21 cellular contexts compared by ENCODE assay signal in the genomic region with DNA sequence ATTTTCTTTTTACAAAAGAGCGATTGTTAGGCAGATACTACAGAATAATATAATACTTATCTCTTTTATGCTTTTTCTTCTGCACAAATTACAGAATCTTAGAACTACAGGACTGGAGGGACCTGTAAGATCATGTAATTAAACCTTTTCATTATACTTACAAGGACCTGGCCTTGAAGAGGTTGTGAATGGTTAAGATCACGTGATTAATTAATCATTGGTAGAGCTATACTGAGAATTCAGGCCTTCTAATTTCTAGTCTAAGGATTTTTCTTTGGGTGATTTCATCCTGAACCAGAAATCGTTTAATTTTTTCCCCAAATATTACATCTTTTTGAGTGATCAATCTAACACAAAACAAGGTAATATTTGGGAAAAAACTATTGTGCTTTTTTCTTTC.
DNase-seq lines count a peak whose midpoint lies in the region; ATAC-seq, FAIRE-seq and TF ChIP-seq lines count a peak whose summit lies in the region.
"Had no signal": no experiment of that assay in that cellular context is flagged by ENCODE, and none has a peak within 500 bp of the region (broad histone marks: within the 10 kb centered on the region; RNA-seq: fewer than 3 reads in every experiment).

No MANE protein-coding gene starts in this region.

- no peak for TF ChIP-seq EP300 in SK-N-SH (IDR thresholded peaks at IDR 0.05; ENCODE audit: borderline replicate concordance in 1 of 2, low read depth in 1 of 2, low read length in 1 of 2)
- no peak for TF ChIP-seq EP300 in GM12878 (IDR thresholded peaks at IDR 0.05; ENCODE audit: borderline replicate concordance in 1 of 2, control insufficient read depth in 1 of 2, low read depth in 2 of 2, low read length in 2 of 2)

- H3K4me1 Mint-ChIP-seq in activated CD8-positive, alpha-beta memory T cell treated with anti-CD3 and anti-CD28 coated beads, Interleukin-2, amount 10 ng/mL, durations not matched to agents 7 days and 5 days = no peaks in the 10 kb centered on the region
- H3K4me1 Mint-ChIP-seq: GM23338 had no signal

- H3K36me3 Mint-ChIP-seq in activated CD8-positive, alpha-beta memory T cell treated with anti-CD3 and anti-CD28 coated beads, Interleukin-2, amount 10 ng/mL, durations not matched to agents 7 days and 5 days = no peaks in the 10 kb centered on the region

- H3K9me3 Mint-ChIP-seq in activated CD8-positive, alpha-beta memory T cell treated with anti-CD3 and anti-CD28 coated beads, Interleukin-2, amount 10 ng/mL, durations not matched to agents 7 days and 5 days (ENCODE audit: low read depth) = no peaks in the 10 kb centered on the region
- H3K9me3 Mint-ChIP-seq: CD4-positive, alpha-beta T cell; GM23338 had no signal

- in situ Hi-C loops in GM12878 (cut with MboI) = no loop called here

- H3K9me2 ChIP-seq in SK-N-SH = no peaks in the 10 kb centered on the region; the same call in 1 of the 2 replicates

- H3K9me3 ChIP-seq in SK-N-SH = no peaks in the 10 kb centered on the region
- H3K9me3 ChIP-seq in GM12878 (replicated peaks; ENCODE audit: control insufficient read depth, insufficient read depth, low read length) = no peaks in the 10 kb centered on the region
- H3K9me3 ChIP-seq: Caco-2 had no signal

- H3K4me2 ChIP-seq in SK-N-SH (no peak overlapping the region), GM12878 (ENCODE audit: control insufficient read depth, insufficient read depth) (no peak overlapping the region)
- H3K4me2 ChIP-seq: GM23338 had no signal

- intact Hi-C loops in GM12878 (cut with micrococcal nuclease; ENCODE audit: unreplicated experiment) = no loop called here
- intact Hi-C loops in left ventricle myocardium superior (cut with micrococcal nuclease) = no loop called here

- BruUV-seq in GM12878 (replicated peaks; lab: Mats Ljungman, UMichigan) = no TSS peak

- SMC1A ChIA-PET in GM12878 (lab: Charles Lee; ENCODE audit: uncharacterized antibody, unreplicated experiment) = interaction anchor here (0.9 to 1.6 kb wide), 2 partner anchors 14 to 540 kb away, joined by 3 to 4 read pairs; no protein-coding TSS in a partner anchor

- FAIRE-seq in GM12878 (lab: Jason Lieb, UNC) = no peak
- FAIRE-seq: D721Med, G401.6, GM12892, GM18507, H54, HepG2 had no signal

- no peak for DNase-seq in SK-N-SH
- DNase-seq in GM12878 (ENCODE audit: low read depth, low spot score) = no peak
- DNase-seq in left kidney (ENCODE audit: low read depth, low spot score) = peak; percentile 7
- DNase-seq in activated CD8-positive, alpha-beta memory T cell treated with anti-CD3 and anti-CD28 coated beads, Interleukin-2, amount 10 ng/mL, durations not matched to agents 7 days and 5 days = no peak
- no peak for DNase-seq in left ventricle myocardium superior
- DNase-seq in NOMO-1 (lab: John Stamatoyannopoulos, UW; ENCODE audit: unreplicated experiment in 2 of 2) = no peak
- DNase-seq in foreskin melanocyte = no peak
- DNase-seq: AML-193; Caco-2; CD4-positive, alpha-beta T cell; HCEC 1CT had no signal

- H3K27ac Mint-ChIP-seq in activated CD8-positive, alpha-beta memory T cell treated with anti-CD3 and anti-CD28 coated beads, Interleukin-2, amount 10 ng/mL, durations not matched to agents 7 days and 5 days = no peak overlapping the region
- H3K27ac Mint-ChIP-seq: CD4-positive, alpha-beta T cell had no signal

- H3K36me3 ChIP-seq in SK-N-SH (replicated peaks in 1 of 2; ENCODE audit: control insufficient read depth in 1 of 2, insufficient read depth in 2 of 2, low read length in 1 of 2) = no peaks in the 10 kb centered on the region
- no peaks in the 10 kb centered on the region for H3K36me3 ChIP-seq in GM12878 (ENCODE audit: control insufficient read depth in 2 of 2, insufficient read depth in 2 of 2, low read length in 1 of 2)

- H3K27me3 ChIP-seq in SK-N-SH (ENCODE audit: insufficient read depth) (no peaks in the 10 kb centered on the region), GM12878 (replicated peaks in 1 of 2; ENCODE audit: control insufficient read depth in 2 of 2, insufficient read depth in 2 of 2, low read length in 1 of 2) (no peaks in the 10 kb centered on the region)

- RAD21 ChIA-PET in GM12878 (lab: Charles Lee; ENCODE audit: unreplicated experiment) = no interaction called here

- CTCF ChIA-PET in SK-N-SH (lab: Yijun Ruan, JAX) (interaction anchor here (0.9 to 1.5 kb wide), 3 partner anchors 10 to 70 kb away, joined by 3 to 5 read pairs (median 3); no protein-coding TSS in a partner anchor), GM12878 (lab: Yijun Ruan, JAX) (no interaction called here)
- CTCF ChIA-PET in activated CD8-positive, alpha-beta memory T cell treated with anti-CD3 and anti-CD28 coated beads, Interleukin-2, amount 10 ng/mL, durations not matched to agents 7 days and 5 days (lab: Charles Lee) = no interaction called here

- peak overlapping the region; percentile 55 for H2AFZ ChIP-seq in SK-N-SH (ENCODE audit: low read depth)
- H2AFZ ChIP-seq in GM12878 (ENCODE audit: control insufficient read depth, low read depth, low read length) = no peak overlapping the region
- H2AFZ ChIP-seq: GM23338 had no signal

- H4K20me1 ChIP-seq in SK-N-SH (ENCODE audit: insufficient read depth) (no peaks in the 10 kb centered on the region), GM12878 (ENCODE audit: control insufficient read depth, insufficient read depth) (no peaks in the 10 kb centered on the region)

- no peak overlapping the region for H3K4me3 ChIP-seq in SK-N-SH (ENCODE audit: low read depth in 2 of 2, low read length in 1 of 2)
- H3K4me3 ChIP-seq in GM12878 = no peak overlapping the region
- H3K4me3 ChIP-seq: GM23338 had no signal

- TF ChIP-seq RAD21 in SK-N-SH (IDR thresholded peaks at IDR 0.05; ENCODE audit: low read length) (no peak), GM12878 (IDR thresholded peaks at IDR 0.05; ENCODE audit: insufficient read depth, low read depth, low read length) (no peak)

- H3F3A ChIP-seq in SK-N-SH (replicated peaks; ENCODE audit: insufficient read depth) = no peaks in the 10 kb centered on the region

- H3K4me1 ChIP-seq in SK-N-SH (ENCODE audit: control insufficient read depth in 1 of 2, insufficient read depth in 2 of 2, low read depth in 1 of 2, low read length in 1 of 2) (peaks cover 0 to 5% of the 10 kb centered on the region in 2 experiments; a peak in 2 of 4 replicates), GM12878 (ENCODE audit: control insufficient read depth, insufficient read depth, low read length) (no peaks in the 10 kb centered on the region)

- no peak for ATAC-seq in SK-N-SH treated with all-trans-retinoic acid at 6 μM for 48 hours
- no peak for ATAC-seq in GM12878
- no peak for ATAC-seq in activated CD8-positive, alpha-beta memory T cell treated with anti-CD3 and anti-CD28 coated beads, Interleukin-2, amount 10 ng/mL, durations not matched to agents 7 days and 5 days
- no peak for ATAC-seq in left ventricle myocardium superior
- ATAC-seq: GM23338, HepG2 had no signal

- no peaks in the 10 kb centered on the region for H3K79me2 ChIP-seq in SK-N-SH (ENCODE audit: insufficient read depth)
- H3K79me2 ChIP-seq in GM12878 (ENCODE audit: control insufficient read depth, insufficient read depth, low read length) = no peaks in the 10 kb centered on the region

- TF ChIP-seq POLR2A in GM12878 (IDR thresholded peaks at IDR 0.05; ENCODE audit: low read depth, low read length) = no peak

- no peak overlapping the region for H3K4me3 Mint-ChIP-seq in activated CD8-positive, alpha-beta memory T cell treated with anti-CD3 and anti-CD28 coated beads, Interleukin-2, amount 10 ng/mL, durations not matched to agents 7 days and 5 days
- H3K4me3 Mint-ChIP-seq: CD4-positive, alpha-beta T cell; GM23338 had no signal

- H3K9ac ChIP-seq in SK-N-SH (no peak overlapping the region), GM12878 (ENCODE audit: control insufficient read depth, insufficient read depth, low read length) (no peak overlapping the region)

- WGBS in SK-N-SH (ENCODE audit: low lambda C conversion rate) = 42% methylated on average over 3 of the region's 3 CpGs
- WGBS in GM12878 (ENCODE audit: insufficient coverage, insufficient replicate concordance, low lambda C conversion rate, missing lambda C conversion rate) = 6% methylated on average over 3 of the region's 3 CpGs

- TF ChIP-seq CTCF in SK-N-SH (IDR thresholded peaks at IDR 0.05) (no peak), GM12878 (IDR thresholded peaks at IDR 0.05 in 2 of 3, conservative IDR thresholded peaks at IDR 0.05 in 1 of 3; ENCODE audit: control insufficient read depth in 2 of 3, extremely low read depth in 1 of 3, insufficient read depth in 1 of 3, low read depth in 3 of 3, low read length in 3 of 3) (no peak)

- no peaks in the 10 kb centered on the region for H3K27me3 Mint-ChIP-seq in activated CD8-positive, alpha-beta memory T cell treated with anti-CD3 and anti-CD28 coated beads, Interleukin-2, amount 10 ng/mL, durations not matched to agents 7 days and 5 days

- POLR2A ChIA-PET in SK-N-SH (lab: Yijun Ruan, JAX) = interaction anchor here (0.7 kb wide), 1 partner anchor 102 kb away, joined by 3 read pairs; no protein-coding TSS in a partner anchor
- POLR2A ChIA-PET in GM12878 (lab: Charles Lee) = no interaction called here

- no peak overlapping the region for H3K27ac ChIP-seq in SK-N-SH (ENCODE audit: low read depth in 2 of 2, low read length in 1 of 2)
- no peak overlapping the region for H3K27ac ChIP-seq in GM12878 (ENCODE audit: control insufficient read depth, insufficient read depth)
- H3K27ac ChIP-seq: 22Rv1, C4-2B had no signal

TF ChIP-seq in SK-N-SH, 30 proteins besides CTCF, POLR2A, EP300 and RAD21 (continues in another document):
- no peak for TF ChIP-seq ELF1 (IDR thresholded peaks at IDR 0.05)

TF ChIP-seq in SK-N-SH treated with all-trans-retinoic acid at 6 μM for 48 hours, 23 proteins besides CTCF, POLR2A, EP300 and RAD21 (continues in another document):
- no peak for TF ChIP-seq ESRRG (CRISPR knock-in tag; IDR thresholded peaks at IDR 0.05)
- TF ChIP-seq ISL1 (CRISPR knock-in tag; IDR thresholded peaks at IDR 0.05) = no peak

TF ChIP-seq in GM12878, 131 proteins besides CTCF, POLR2A, EP300 and RAD21:
- TF ChIP-seq RAD51 (IDR thresholded peaks at IDR 0.05) = peak; percentile 70; the same call in 1 of the 2 replicates
- no peak for TF ChIP-seq ZNF24 (IDR thresholded peaks at IDR 0.05)
